In genomic region chr2:26462511-26463251, GRCh38 we compare ENCODE assay signal across 1 cellular context.
A peak's percentile ranks its signal among the peaks of the same experiment; 100 is the strongest.
TF ChIP-seq lines count a peak whose summit lies in the region.

No MANE protein-coding gene starts in this region.

TF ChIP-seq in HEK293, 187 proteins besides CTCF, POLR2A, EP300 and RAD21 (continued from another document):
- TF ChIP-seq AEBP2 (tag by site-specific recombination; IDR thresholded peaks at IDR 0.05; ENCODE audit: borderline replicate concordance) (no peak), ZNF184 (tag by site-specific recombination; IDR thresholded peaks at IDR 0.05) (peak; percentile 39; the same call in 1 of the 2 replicates), ZNF23 (tag by site-specific recombination; IDR thresholded peaks at IDR 0.05; ENCODE audit: borderline replicate concordance) (no peak), SP7 (tag by site-specific recombination; IDR thresholded peaks at IDR 0.05) (0 out of 2 replicates have a peak, but pooled peaks have one; percentile 36), HOXC10 (CRISPR knock-in tag; IDR thresholded peaks at IDR 0.05) (no peak), ZNF654 (tag by site-specific recombination; IDR thresholded peaks at IDR 0.05; ENCODE audit: low read depth) (peak; percentile 57), ZEB2 (tag by site-specific recombination; IDR thresholded peaks at IDR 0.05) (peak; percentile 39; the same call in 1 of the 2 replicates), MEIS1 (CRISPR knock-in tag; IDR thresholded peaks at IDR 0.05; ENCODE audit: borderline replicate concordance) (no peak), ZNF366 (tag by site-specific recombination; conservative IDR thresholded peaks at IDR 0.05) (0 out of 2 replicates have a peak, but pooled peaks have one; percentile 11), TRIM28 (IDR thresholded peaks at IDR 0.05; ENCODE audit: borderline replicate concordance, low read length) (no peak), ZNF248 (tag by site-specific recombination; IDR thresholded peaks at IDR 0.05) (no peak), ZNF670 (tag by site-specific recombination; IDR thresholded peaks at IDR 0.05; ENCODE audit: low read depth) (no peak), ZBTB26 (tag by site-specific recombination; optimal IDR thresholded peaks at IDR 0.05) (no peak), ZNF514 (tag by site-specific recombination; IDR thresholded peaks at IDR 0.05) (no peak), SP3 (tag by site-specific recombination; IDR thresholded peaks at IDR 0.05) (no peak), EGR2 (tag by site-specific recombination; IDR thresholded peaks at IDR 0.05; ENCODE audit: low read depth) (peak; percentile 74), ZBTB17 (tag by site-specific recombination; IDR thresholded peaks at IDR 0.05) (peak; percentile 96), ZNF843 (tag by site-specific recombination; IDR thresholded peaks at IDR 0.05) (no peak), ZNF19 (tag by site-specific recombination; IDR thresholded peaks at IDR 0.05; ENCODE audit: low read depth) (no peak)
